1 cellular context compared by ENCODE assay signal in genomic region chr12:121888478-121889266, GRCh38.
A peak's percentile ranks its signal among the peaks of the same experiment; 100 is the strongest.
TF ChIP-seq lines count a peak whose summit lies in the region.

A gene with protein sequence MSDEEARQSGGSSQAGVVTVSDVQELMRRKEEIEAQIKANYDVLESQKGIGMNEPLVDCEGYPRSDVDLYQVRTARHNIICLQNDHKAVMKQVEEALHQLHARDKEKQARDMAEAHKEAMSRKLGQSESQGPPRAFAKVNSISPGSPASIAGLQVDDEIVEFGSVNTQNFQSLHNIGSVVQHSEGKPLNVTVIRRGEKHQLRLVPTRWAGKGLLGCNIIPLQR (plus strand): TSS chr12:121888790. CDS start chr12:121888857, 67 bp downstream.

TF ChIP-seq in HepG2, 621 proteins besides CTCF, POLR2A, EP300 and RAD21 (continued from another document and continues in another):
- TF ChIP-seq, protein P1, sequence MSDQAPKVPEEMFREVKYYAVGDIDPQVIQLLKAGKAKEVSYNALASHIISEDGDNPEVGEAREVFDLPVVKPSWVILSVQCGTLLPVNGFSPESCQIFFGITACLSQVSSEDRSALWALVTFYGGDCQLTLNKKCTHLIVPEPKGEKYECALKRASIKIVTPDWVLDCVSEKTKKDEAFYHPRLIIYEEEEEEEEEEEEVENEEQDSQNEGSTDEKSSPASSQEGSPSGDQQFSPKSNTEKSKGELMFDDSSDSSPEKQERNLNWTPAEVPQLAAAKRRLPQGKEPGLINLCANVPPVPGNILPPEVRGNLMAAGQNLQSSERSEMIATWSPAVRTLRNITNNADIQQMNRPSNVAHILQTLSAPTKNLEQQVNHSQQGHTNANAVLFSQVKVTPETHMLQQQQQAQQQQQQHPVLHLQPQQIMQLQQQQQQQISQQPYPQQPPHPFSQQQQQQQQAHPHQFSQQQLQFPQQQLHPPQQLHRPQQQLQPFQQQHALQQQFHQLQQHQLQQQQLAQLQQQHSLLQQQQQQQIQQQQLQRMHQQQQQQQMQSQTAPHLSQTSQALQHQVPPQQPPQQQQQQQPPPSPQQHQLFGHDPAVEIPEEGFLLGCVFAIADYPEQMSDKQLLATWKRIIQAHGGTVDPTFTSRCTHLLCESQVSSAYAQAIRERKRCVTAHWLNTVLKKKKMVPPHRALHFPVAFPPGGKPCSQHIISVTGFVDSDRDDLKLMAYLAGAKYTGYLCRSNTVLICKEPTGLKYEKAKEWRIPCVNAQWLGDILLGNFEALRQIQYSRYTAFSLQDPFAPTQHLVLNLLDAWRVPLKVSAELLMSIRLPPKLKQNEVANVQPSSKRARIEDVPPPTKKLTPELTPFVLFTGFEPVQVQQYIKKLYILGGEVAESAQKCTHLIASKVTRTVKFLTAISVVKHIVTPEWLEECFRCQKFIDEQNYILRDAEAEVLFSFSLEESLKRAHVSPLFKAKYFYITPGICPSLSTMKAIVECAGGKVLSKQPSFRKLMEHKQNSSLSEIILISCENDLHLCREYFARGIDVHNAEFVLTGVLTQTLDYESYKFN (CRISPR knock-in tag; conservative IDR thresholded peaks at IDR 0.05) = peak; percentile 79
- TF ChIP-seq ZFY (CRISPR knock-in tag; IDR thresholded peaks at IDR 0.05) (peak; percentile 95), CC2D1A (CRISPR knock-in tag; IDR thresholded peaks at IDR 0.05) (no peak), HCFC1 (IDR thresholded peaks at IDR 0.05; ENCODE audit: low read depth, low read length) (peak; percentile 43; the same call in 1 of the 2 replicates), SUZ12 (IDR thresholded peaks at IDR 0.05; ENCODE audit: low read depth, low read length) (no peak), POGZ (CRISPR knock-in tag; IDR thresholded peaks at IDR 0.05) (peak; percentile 97), JUND (CRISPR knock-in tag; IDR thresholded peaks at IDR 0.05) (peak; percentile 80), RXRA (CRISPR knock-in tag; IDR thresholded peaks at IDR 0.05) (peak; percentile 91), CEBPB (IDR thresholded peaks at IDR 0.05; ENCODE audit: borderline replicate concordance, low read depth, low read length) (peak; percentile 49; the same call in 1 of the 2 replicates), RFX5 (IDR thresholded peaks at IDR 0.05; ENCODE audit: low read depth, low read length) (no peak), THRA (CRISPR knock-in tag; IDR thresholded peaks at IDR 0.05; ENCODE audit: borderline replicate concordance) (peak; percentile 71; the same call in 1 of the 2 replicates), BORCS8-MEF2B (CRISPR knock-in tag; IDR thresholded peaks at IDR 0.05) (peak; percentile 98), ZNF10 (CRISPR knock-in tag; IDR thresholded peaks at IDR 0.05; ENCODE audit: borderline replicate concordance, low read depth) (no peak), STAG1 (CRISPR knock-in tag; IDR thresholded peaks at IDR 0.05) (peak; percentile 78), ZNF891 (CRISPR knock-in tag; IDR thresholded peaks at IDR 0.05) (peak; percentile 96), MIER2 (CRISPR knock-in tag; IDR thresholded peaks at IDR 0.05) (0 out of 2 replicates have a peak, but pooled peaks have one; percentile 0), NFE2L2 (IDR thresholded peaks at IDR 0.05; ENCODE audit: low read length) (0 out of 2 replicates have a peak, but pooled peaks have one; percentile 0), ERF (CRISPR knock-in tag; IDR thresholded peaks at IDR 0.05) (peak; percentile 96), ZNF660 (CRISPR knock-in tag; IDR thresholded peaks at IDR 0.05; ENCODE audit: borderline replicate concordance, low read depth) (no peak), ZNF512B (CRISPR knock-in tag; IDR thresholded peaks at IDR 0.05; ENCODE audit: borderline replicate concordance) (0 out of 2 replicates have a peak, but pooled peaks have one; percentile 29), ZNF619 (CRISPR knock-in tag; IDR thresholded peaks at IDR 0.05) (peak; percentile 88; the same call in 1 of the 2 replicates), LRRFIP1 (CRISPR knock-in tag; conservative IDR thresholded peaks at IDR 0.05) (no peak), ZNF562 (CRISPR knock-in tag; IDR thresholded peaks at IDR 0.05; ENCODE audit: borderline replicate concordance) (peak; percentile 56; the same call in 1 of the 2 replicates), ZNF251 (CRISPR knock-in tag; IDR thresholded peaks at IDR 0.05) (peak; percentile 62; the same call in 1 of the 2 replicates), CCDC6 (CRISPR knock-in tag; IDR thresholded peaks at IDR 0.05) (peak; percentile 92), SETDB1 (CRISPR knock-in tag; IDR thresholded peaks at IDR 0.05; ENCODE audit: borderline replicate concordance) (peak; percentile 81; the same call in 1 of the 2 replicates), RXRB (CRISPR knock-in tag; IDR thresholded peaks at IDR 0.05; ENCODE audit: borderline replicate concordance) (peak; percentile 60; the same call in 1 of the 2 replicates), ZNF407 (CRISPR knock-in tag; IDR thresholded peaks at IDR 0.05; ENCODE audit: not compliant biosample characterization) (peak; percentile 73), SNAI1 (CRISPR knock-in tag; IDR thresholded peaks at IDR 0.05; ENCODE audit: borderline replicate concordance) (peak; percentile 77; the same call in 1 of the 2 replicates), SALL1 (CRISPR knock-in tag; IDR thresholded peaks at IDR 0.05) (peak; percentile 96), ZNF629 (CRISPR knock-in tag; conservative IDR thresholded peaks at IDR 0.05) (peak; percentile 67), TOE1 (CRISPR knock-in tag; IDR thresholded peaks at IDR 0.05) (peak; percentile 42; the same call in 1 of the 2 replicates), ADNP (CRISPR knock-in tag; IDR thresholded peaks at IDR 0.05) (peak; percentile 96), KDM2A (CRISPR knock-in tag; IDR thresholded peaks at IDR 0.05; ENCODE audit: borderline replicate concordance, low read depth) (peak; percentile 97), ZNF451 (CRISPR knock-in tag; IDR thresholded peaks at IDR 0.05) (peak; percentile 71), SRSF4 (IDR thresholded peaks at IDR 0.05; ENCODE audit: low read depth, low read length, poor library complexity, severe bottlenecking) (no peak), ZBTB1 (CRISPR knock-in tag; IDR thresholded peaks at IDR 0.05; ENCODE audit: borderline replicate concordance) (no peak), ZNF224 (CRISPR knock-in tag; IDR thresholded peaks at IDR 0.05) (peak; percentile 39; the same call in 1 of the 2 replicates), ZBTB33 (CRISPR knock-in tag; IDR thresholded peaks at IDR 0.05) (peak; percentile 86), ATAD3A (CRISPR knock-in tag; IDR thresholded peaks at IDR 0.05) (no peak), MAF1 (CRISPR knock-in tag; IDR thresholded peaks at IDR 0.05; ENCODE audit: borderline replicate concordance) (peak; percentile 81; the same call in 1 of the 2 replicates), MTF1 (CRISPR knock-in tag; IDR thresholded peaks at IDR 0.05) (no peak)
